Comparison of ENCODE assay signal across 11 cellular contexts in genomic region chr7:114761973-114762372, GRCh38.
"Had no signal": no experiment of that assay in that cellular context is flagged by ENCODE, and none has a peak within 500 bp of the region (broad histone marks: within the 10 kb centered on the region; RNA-seq: fewer than 3 reads in every experiment).

No MANE protein-coding gene starts in this region.

- DNase-seq: GM23248, GOT3, H7, H9, HCEC 1CT, HFFc6 had no signal

- H3K4me3 ChIP-seq: GM23248, GM23338, HAP-1 had no signal

- H3K27ac ChIP-seq: GM23248 had no signal

- H2AFZ ChIP-seq: GM23248, GM23338 had no signal

- ATAC-seq: GM23338, HCT116 had no signal

- H3K36me3 ChIP-seq: HAP-1 had no signal

- H3K4me1 ChIP-seq: HAP-1 had no signal

- H3K9ac ChIP-seq: GM23248 had no signal

- FAIRE-seq: H1, H54 had no signal

- H3K4me2 ChIP-seq: GM23338 had no signal

- H3K9me3 ChIP-seq: HAP-1 had no signal
